Comparison of ENCODE assay signal across 8 cellular contexts in genomic region chr7:104207731-104208420, GRCh38. TPM values are rescaled to one million over a fixed set of nuclear protein-coding genes. Genes with fewer than 3 reads are reported as not detected.
DNase-seq lines count a peak whose midpoint lies in the region; ATAC-seq, FAIRE-seq and TF ChIP-seq lines count a peak whose summit lies in the region.

ORC5 (minus strand) TSS chr7:104208013; CDS start chr7:104207904, 109 bp downstream.

- peak within 1 kb of the TSS; percentile 82 to 93 for H3K9ac ChIP-seq in kidney (ENCODE audit: low read length in 2 of 2)

- peak within 1 kb of the TSS; percentile 32 to 76 for H3K27ac ChIP-seq in kidney (ENCODE audit: low read depth in 2 of 2, low read length in 2 of 2)

- H3K9me3 ChIP-seq in kidney (ENCODE audit: control insufficient read depth in 1 of 2, low read length in 2 of 2) = no peaks in the 10 kb centered on the region

- CTCF ChIA-PET in AG04449 (lab: Yijun Ruan, JAX) = interaction anchor here (0.6 to 1.5 kb wide), 2 partner anchors 17 to 684 kb away, joined by 3 to 4 read pairs; no protein-coding TSS in a partner anchor

- H3K4me3 ChIP-seq in AG04449 (ENCODE audit: low read depth, low read length) (peak within 1 kb of the TSS; percentile 93), kidney (ENCODE audit: low read length in 2 of 2) (peak within 1 kb of the TSS; percentile 87 to 94)

- TF ChIP-seq CTCF in AG04449 (IDR thresholded peaks at IDR 0.05; ENCODE audit: insufficient read depth, low read length, missing control alignments) (no peak), kidney (IDR thresholded peaks at IDR 0.05; ENCODE audit: borderline replicate concordance, extremely low read depth, insufficient read depth) (no peak)

- H3K36me3 ChIP-seq in kidney (ENCODE audit: control insufficient read depth in 1 of 2, insufficient read depth in 2 of 2, low read length in 2 of 2) = peaks cover 2 to 9% of the 10 kb centered on the region in 2 donors

- DNase-seq in AG04449 (ENCODE audit: low read depth, low spot score) (no peak), NCI-H2227 treated with DMSO at 0.1 percent for 48 hours (lab: John Stamatoyannopoulos, UW) (peak; percentile 91), kidney (peak; percentile 93)
- DNase-seq in activated CD4-positive, CD25-positive, alpha-beta regulatory T cell (lab: John Stamatoyannopoulos, UW) = peak; percentile 53 to 61 (median 60)
- peak; percentile 69 for DNase-seq in central memory CD4-positive, alpha-beta T cell
- DNase-seq in stimulated activated CD4-positive, alpha-beta T cell treated with anti-CD3 and anti-CD28 coated beads, Interleukin-15, amount 100 ng/mL, for 24 hours = peak; percentile 85

- POLR2A ChIA-PET in AG04449 (lab: Yijun Ruan, JAX) = interaction anchor here (1.0 kb wide), 1 partner anchor 24 kb away, joined by 3 read pairs; no protein-coding TSS in a partner anchor

- peak; percentile 100 for ATAC-seq in GM18868 (IDR thresholded peaks at IDR 0.05; ENCODE audit: unreplicated experiment)
- peak; percentile 99 for ATAC-seq in HG03103 (IDR thresholded peaks at IDR 0.05; ENCODE audit: low read depth, unreplicated experiment)

- H3K4me1 ChIP-seq in kidney (ENCODE audit: control insufficient read depth in 1 of 2, insufficient read depth in 1 of 2, low read depth in 1 of 2, low read length in 2 of 2) = peaks cover 8 to 11% of the 10 kb centered on the region in 2 donors

- intact Hi-C loops in kidney (cut with DNase I) = no loop called here

- FAIRE-seq in kidney (lab: Jason Lieb, UNC) = no peak

RNA-seq across cellular contexts. Expression of gene ORC5, which starts in this region (rescaled TPM):
- 18.4 TPM for total RNA-seq in kidney
- polyA plus RNA-seq in kidney (ENCODE audit: insufficient read depth, low read depth, low replicate concordance) = 13.2 TPM
